ENCODE assay signal across 18 cellular contexts in the genomic region with DNA sequence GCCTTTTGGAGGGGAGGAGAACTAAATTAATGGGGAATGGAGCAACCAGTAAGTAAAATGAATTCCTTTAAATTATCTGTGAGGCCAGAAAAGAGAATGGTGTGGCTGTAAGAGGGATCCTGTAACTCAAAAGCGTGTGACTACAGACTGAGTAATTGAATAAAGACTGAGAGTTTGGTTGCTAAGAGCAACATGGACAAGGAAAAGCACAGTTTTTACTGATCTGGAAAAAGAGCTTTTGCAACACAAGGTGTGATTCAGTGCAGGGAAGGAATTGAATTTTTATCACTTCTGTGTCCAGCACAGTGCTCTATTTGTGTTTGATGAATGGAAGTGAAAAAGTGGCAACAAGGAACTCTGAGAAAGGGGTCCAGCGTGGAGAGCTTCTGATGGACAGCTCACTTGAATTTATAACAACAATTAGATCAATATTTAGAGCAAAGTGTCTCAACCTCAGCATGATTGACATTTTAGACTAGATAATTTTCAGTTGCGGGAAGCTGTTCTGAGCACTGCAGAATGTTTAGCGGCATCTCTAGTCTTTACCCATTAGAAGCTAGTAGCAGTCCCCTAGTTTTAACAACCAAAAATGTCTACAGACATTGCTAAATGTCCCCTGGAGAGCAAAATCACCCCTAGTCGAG.
A peak's percentile ranks its signal among the peaks of the same experiment; 100 is the strongest.
DNase-seq lines count a peak whose midpoint lies in the region; ATAC-seq, FAIRE-seq and TF ChIP-seq lines count a peak whose summit lies in the region.
"Had no signal": no experiment of that assay in that cellular context is flagged by ENCODE, and none has a peak within 500 bp of the region (broad histone marks: within the 10 kb centered on the region; RNA-seq: fewer than 3 reads in every experiment).

No MANE protein-coding gene starts in this region.

- peaks cover 19% of the 10 kb centered on the region for H3K4me1 ChIP-seq in keratinocyte (ENCODE audit: control insufficient read depth, extremely low read depth, insufficient read depth, low read length)
- H3K4me1 ChIP-seq: colonic mucosa, HAP-1, tibial artery had no signal

- FAIRE-seq in keratinocyte (lab: Jason Lieb, UNC) (no peak), frontal cortex (lab: Jason Lieb, UNC) (no peak)

- H3K27ac ChIP-seq in brain microvascular endothelial cell (no peak overlapping the region), keratinocyte (ENCODE audit: control insufficient read depth, insufficient read depth, low read length) (no peak overlapping the region)
- H3K27ac ChIP-seq: colonic mucosa, tibial artery had no signal

- H4K20me1 ChIP-seq in keratinocyte (ENCODE audit: control insufficient read depth, extremely low read depth, insufficient read depth, low read length): no peaks in the 10 kb centered on the region

- no peak overlapping the region for H2AFZ ChIP-seq in keratinocyte (ENCODE audit: control insufficient read depth, low read length)

- H3K9me3 ChIP-seq in keratinocyte (ENCODE audit: control insufficient read depth, low read depth, low read length): no peaks in the 10 kb centered on the region
- H3K9me3 ChIP-seq: colonic mucosa, HAP-1, tibial artery had no signal

- H3K79me2 ChIP-seq in keratinocyte (ENCODE audit: control insufficient read depth, insufficient read depth, low read length): no peaks in the 10 kb centered on the region

- H3K36me3 ChIP-seq in brain microvascular endothelial cell (replicated peaks) (no peaks in the 10 kb centered on the region), keratinocyte (ENCODE audit: control insufficient read depth in 2 of 2, extremely low read depth in 1 of 2, insufficient read depth in 2 of 2, low read length in 2 of 2) (no peaks in the 10 kb centered on the region)
- H3K36me3 ChIP-seq: colonic mucosa, HAP-1, tibial artery had no signal

- DNase-seq in AG09309 (ENCODE audit: low read depth) (peak; percentile 52), HT1080 (ENCODE audit: low read depth) (peak; percentile 84), brain microvascular endothelial cell (peak; percentile 44), keratinocyte (ENCODE audit: low read depth, low spot score) (peak; percentile 23), MV-4-11 (lab: John Stamatoyannopoulos, UW) (no peak), frontal cortex (ENCODE audit: low spot score in 2 of 2) (no peak), NCI-H510A treated with DMSO at 0.1 percent for 48 hours (lab: John Stamatoyannopoulos, UW) (no peak)
- DNase-seq: activated CD4-positive, alpha-beta memory T cell treated with anti-CD3 and anti-CD28 coated beads for 36 hours; amygdala; colonic mucosa; DMS53; erythroblast; NCI-H1417 treated with DMSO at 0.1 percent for 48 hours; NCI-H2227 treated with DMSO at 0.1 percent for 48 hours; nephron progenitor cell; tibial artery had no signal

- H3K4me3 ChIP-seq in AG09309 (ENCODE audit: control insufficient read depth, low read depth, low read length) (no peak overlapping the region), brain microvascular endothelial cell (ENCODE audit: low read depth, low read length) (no peak overlapping the region), keratinocyte (ENCODE audit: control insufficient read depth in 2 of 3, extremely low read depth in 1 of 3, insufficient read depth in 2 of 3, low read depth in 1 of 3, low read length in 3 of 3) (no peak overlapping the region)
- H3K4me3 ChIP-seq: colonic mucosa, HAP-1, tibial artery had no signal

- ATAC-seq in HG03025 (IDR thresholded peaks at IDR 0.05; ENCODE audit: low FRiP score, unreplicated experiment): no peak

- in situ Hi-C loops in brain microvascular endothelial cell (cut with HindIII; ENCODE audit: low pct_ligation_motif_present, low sequenced_read_pairs): loop anchor here (25.0 kb wide), 1 partner anchor 191 kb away; the partner anchor contains the start of gene BDNF

- H3K27me3 ChIP-seq in brain microvascular endothelial cell (replicated peaks) (no peaks in the 10 kb centered on the region), keratinocyte (ENCODE audit: control insufficient read depth, extremely low read depth, insufficient read depth, low read length) (no peaks in the 10 kb centered on the region)
- H3K27me3 ChIP-seq: colonic mucosa, tibial artery had no signal

- no peaks in the 10 kb centered on the region for H3K9me1 ChIP-seq in keratinocyte (ENCODE audit: control insufficient read depth, extremely low read depth, insufficient read depth, low read length)

- no peak overlapping the region for H3K9ac ChIP-seq in keratinocyte (ENCODE audit: control insufficient read depth, extremely low read depth, insufficient read depth, low read length)

- dilution Hi-C loops in keratinocyte (cut with MboI; ENCODE audit: extremely low pct_ligation_motif_present, low sequenced_read_pairs): no loop called here

- TF ChIP-seq CTCF in AG09309 (IDR thresholded peaks at IDR 0.05; ENCODE audit: control insufficient read depth, insufficient read depth, low read depth, low read length, missing control alignments) (no peak), brain microvascular endothelial cell (IDR thresholded peaks at IDR 0.05; ENCODE audit: low read depth, low read length, missing control alignments) (no peak), keratinocyte (optimal IDR thresholded peaks at IDR 0.05 in 1 of 3, IDR thresholded peaks at IDR 0.05 in 1 of 3, conservative IDR thresholded peaks at IDR 0.05 in 1 of 3; ENCODE audit: extremely low read depth in 1 of 3, insufficient read depth in 2 of 3, low read length in 3 of 3) (no peak)

- H3K4me2 ChIP-seq in keratinocyte (ENCODE audit: control insufficient read depth, extremely low read depth, insufficient read depth, low read depth, low read length): no peak overlapping the region

Comparison
In these comparisons a context has a peak if more than half of its experiments do, and no peak if none do; other contexts are left out.
1. DNase-seq: peak in AG09309 (single experiment), HT1080 (single experiment), brain microvascular endothelial cell (single experiment) and keratinocyte (single experiment); none in MV-4-11 (single experiment), frontal cortex (0 of 2) and NCI-H510A treated with DMSO at 0.1 percent for 48 hours (single experiment).